8 cellular contexts compared by ENCODE assay signal in the genomic region with DNA sequence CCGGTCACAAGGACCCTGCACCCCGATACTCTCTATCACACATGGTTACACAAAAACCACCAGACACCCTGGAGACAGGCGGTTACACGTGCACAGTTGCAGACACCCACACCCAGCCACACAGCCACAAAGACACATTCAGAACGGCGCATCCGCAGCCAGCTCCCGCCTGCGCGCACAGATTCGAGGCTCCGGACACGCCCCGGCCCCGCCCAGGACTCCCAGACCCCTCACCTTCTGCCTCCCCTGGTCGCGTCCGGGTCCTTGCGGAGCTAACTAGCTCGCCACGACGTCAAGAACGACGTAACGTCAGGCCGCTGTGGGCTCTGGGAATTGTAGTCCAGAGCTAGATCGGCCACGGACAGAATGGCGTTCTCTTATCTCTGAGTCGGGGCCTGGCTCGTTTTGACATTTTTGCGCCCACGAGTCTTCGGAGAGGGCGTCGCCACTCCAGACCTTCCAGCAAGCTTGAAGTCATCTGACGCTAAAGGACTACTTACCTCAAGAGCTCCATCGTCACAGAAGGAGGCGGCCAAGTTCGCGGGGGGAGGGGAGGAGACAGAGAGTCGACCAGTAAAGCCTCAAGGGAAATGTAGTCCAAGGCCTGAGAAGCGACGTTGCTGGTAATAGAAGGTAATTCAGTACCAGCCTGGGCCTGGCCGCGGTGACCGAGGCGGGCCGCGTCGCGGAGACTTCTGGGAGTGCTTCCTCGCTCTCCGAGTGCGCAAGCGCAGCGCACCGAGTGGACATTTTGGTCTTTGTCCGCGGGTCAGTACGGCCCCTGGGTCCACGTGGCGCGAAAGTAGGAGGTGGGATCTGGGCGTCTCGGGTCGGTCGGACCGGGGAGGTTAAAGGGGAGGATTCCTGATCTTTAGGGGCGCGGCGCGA. TPM values are rescaled to one million over a fixed set of nuclear protein-coding genes. Genes with fewer than 3 reads are reported as not detected.
DNase-seq lines count a peak whose midpoint lies in the region; ATAC-seq and TF ChIP-seq lines count a peak whose summit lies in the region.

Gene ZNF146 (plus strand): TSS at position 719 of the 888 bp plus-strand sequence. CDS start 21,335 bp downstream, outside the sequence.
Gene ZNF565 (minus strand): TSS at position 278 of the 888 bp plus-strand sequence. CDS start 12,680 bp downstream, outside the sequence.

- BruUV-seq in PC-9 (replicated peaks; lab: Mats Ljungman, UMichigan): no TSS peak

- peak; percentile 98 for DNase-seq in DMS79 treated with DMSO at 0.1 percent for 48 hours (lab: John Stamatoyannopoulos, UW)
- peak; percentile 98 for DNase-seq in KG1 (lab: John Stamatoyannopoulos, UW)
- DNase-seq in PC-9: peak; percentile 95
- DNase-seq in activated T-cell treated with anti-CD3 and anti-CD28 coated beads, Interleukin-2, amount 50 U/mL, for 4 hours: peak; percentile 92
- peak; percentile 92 for DNase-seq in esophagus squamous epithelium (lab: John Stamatoyannopoulos, UW)
- DNase-seq in stimulated activated CD8-positive, alpha-beta memory T cell treated with anti-CD3 and anti-CD28 coated beads, Interleukin-7, amount 100 ng/mL, for 1 hour (ENCODE audit: low read depth in 2 of 2): peak; percentile 84 to 87

- ATAC-seq in GM21737 (IDR thresholded peaks at IDR 0.05; ENCODE audit: unreplicated experiment): peak; percentile 93
- peak; percentile 88 to 91 for ATAC-seq in activated T-cell treated with anti-CD3 and anti-CD28 coated beads, Interleukin-2, amount 50 U/mL, for 4 hours

- peak within 1 kb of the TSS; percentile 95 for H3K9ac ChIP-seq in muscle layer of colon (ENCODE audit: low read length)

- no peaks in the 10 kb centered on the region for H3K9me2 ChIP-seq in PC-9 (ENCODE audit: insufficient read depth)

- peak within 1 kb of the TSS; percentile 95 for H3K4me2 ChIP-seq in PC-9

- peak within 1 kb of the TSS; percentile 92 for H2AFZ ChIP-seq in PC-9

- peaks cover 8% of the 10 kb centered on the region for H3K36me3 Mint-ChIP-seq in activated T-cell treated with anti-CD3 and anti-CD28 coated beads, Interleukin-2, amount 50 U/mL, for 4 hours (ENCODE audit: insufficient read depth)

- no peaks in the 10 kb centered on the region for H3K27me3 ChIP-seq in PC-9 (ENCODE audit: insufficient read depth, low read depth)
- no peaks in the 10 kb centered on the region for H3K27me3 ChIP-seq in esophagus squamous epithelium
- H3K27me3 ChIP-seq in muscle layer of colon (ENCODE audit: control insufficient read depth in 1 of 2, insufficient read depth in 2 of 2, low read length in 2 of 2): no peaks in the 10 kb centered on the region

- POLR2A ChIA-PET in PC-9 (lab: Charles Lee; ENCODE audit: unreplicated experiment): interaction anchor here (0.5 to 0.9 kb wide), 15 partner anchors 45 to 1443 kb away, joined by 3 to 6 read pairs (median 4); partner anchors contain the start of genes ALKBH6, NFKBID, POLR2I and THAP8

- peaks cover 20% of the 10 kb centered on the region for H3K4me1 Mint-ChIP-seq in activated T-cell treated with anti-CD3 and anti-CD28 coated beads, Interleukin-2, amount 50 U/mL, for 4 hours (ENCODE audit: low read depth)

- TF ChIP-seq CTCF in PC-9 (conservative IDR thresholded peaks at IDR 0.05) (no peak), esophagus squamous epithelium (IDR thresholded peaks at IDR 0.05) (peak in 4 of 6 experiments; percentile 19 to 42 (median 34))

- peak in 3 of 4 donors; percentile 53 to 83 (median 62) for TF ChIP-seq POLR2A in esophagus squamous epithelium (IDR thresholded peaks at IDR 0.05)

- no peak within 1 kb of the TSS for H3K4me3 Mint-ChIP-seq in activated T-cell treated with anti-CD3 and anti-CD28 coated beads, Interleukin-2, amount 50 U/mL, for 4 hours

- CTCF ChIA-PET in PC-9 (lab: Charles Lee): no interaction called here

- H3K27me3 Mint-ChIP-seq in activated T-cell treated with anti-CD3 and anti-CD28 coated beads, Interleukin-2, amount 50 U/mL, for 4 hours (ENCODE audit: low read depth): no peaks in the 10 kb centered on the region

- H3K9me3 Mint-ChIP-seq in activated T-cell treated with anti-CD3 and anti-CD28 coated beads, Interleukin-2, amount 50 U/mL, for 4 hours: no peaks in the 10 kb centered on the region

- peaks cover 7% of the 10 kb centered on the region; the same call in 1 of the 2 replicates for H3F3A ChIP-seq in PC-9 (ENCODE audit: insufficient read depth, low read depth)

- H3K79me2 ChIP-seq in PC-9 (ENCODE audit: low read depth): peaks cover 58% of the 10 kb centered on the region

- H3K4me1 ChIP-seq in PC-9 (replicated peaks; ENCODE audit: insufficient read depth) (peaks cover 5% of the 10 kb centered on the region), esophagus squamous epithelium (peaks cover 7 to 41% (median 13%) of the 10 kb centered on the region in 3 donors), muscle layer of colon (ENCODE audit: insufficient read depth, low read length) (peaks cover 6% of the 10 kb centered on the region)

- H3K9me3 ChIP-seq in PC-9 (ENCODE audit: insufficient read depth, low read depth): no peaks in the 10 kb centered on the region; the same call in 1 of the 2 replicates
- H3K9me3 ChIP-seq in esophagus squamous epithelium: no peaks in the 10 kb centered on the region
- no peaks in the 10 kb centered on the region for H3K9me3 ChIP-seq in muscle layer of colon (ENCODE audit: low read length)

- intact Hi-C loops in PC-9 (cut with micrococcal nuclease; ENCODE audit: unreplicated experiment): loop anchor here (1.0 to 10.0 kb wide), 5 partner anchors 86 to 636 kb away; partner anchors contain the start of genes ZNF260, ZNF345, ZNF566 and ZNF850
- intact Hi-C loops in esophagus squamous epithelium (cut with DNase I): no loop called here

- H3K4me3 ChIP-seq in PC-9 (peak within 1 kb of the TSS; percentile 70), esophagus squamous epithelium (peak within 1 kb of the TSS; percentile 71 to 97 (median 80)), muscle layer of colon (ENCODE audit: low read depth in 1 of 2, low read length in 2 of 2) (peak within 1 kb of the TSS; percentile 75 to 96)

- H3K27ac ChIP-seq in PC-9 (peak within 1 kb of the TSS; percentile 57), esophagus squamous epithelium (peak within 1 kb of the TSS; percentile 88 to 98 (median 95)), muscle layer of colon (ENCODE audit: low read depth, low read length) (peak within 1 kb of the TSS; percentile 91)

- peaks cover 4% of the 10 kb centered on the region; the same call in 1 of the 2 replicates for H4K20me1 ChIP-seq in PC-9 (ENCODE audit: insufficient read depth)

- 0% methylated on average over 10 to 24 of the region's 73 CpGs for WGBS in esophagus squamous epithelium, 2 donors

- peaks cover 17% of the 10 kb centered on the region for H3K36me3 ChIP-seq in PC-9 (ENCODE audit: low read depth)
- H3K36me3 ChIP-seq in esophagus squamous epithelium: peaks cover 0 to 22% (median 0%) of the 10 kb centered on the region in 3 donors
- H3K36me3 ChIP-seq in muscle layer of colon (ENCODE audit: insufficient read depth, low read length): no peaks in the 10 kb centered on the region

RNA-seq across cellular contexts. Expression of gene ZNF146, which starts in this region (rescaled TPM):
- total RNA-seq in PC-9 (2021) (53.1 and 68.0 TPM in 2 replicates), esophagus squamous epithelium (10 to 100 TPM; 40.3 to 72.9 (median 59.6) TPM)
- 100 to 1,000 TPM in 2 of 3 donors, 10 to 100 TPM in 1; 98.7 to 102 (median 101) TPM for total RNA-seq in activated T-cell treated with anti-CD3 and anti-CD28 coated beads, Interleukin-2, amount 50 U/mL, for 4 hours

RNA-seq across cellular contexts. Expression of gene ZNF565, which starts in this region (rescaled TPM):
- 3.3 and 4.3 TPM in 2 replicates for total RNA-seq in PC-9 (2021)
- 1 to 10 TPM; 1.9 to 2.6 (median 2.5) TPM for total RNA-seq in activated T-cell treated with anti-CD3 and anti-CD28 coated beads, Interleukin-2, amount 50 U/mL, for 4 hours
- 1 to 10 TPM; 1.6 to 5.5 (median 2.8) TPM for total RNA-seq in esophagus squamous epithelium

Comparison
In these comparisons a context has a peak if more than half of its experiments do, and no peak if none do; other contexts are left out.
1. Peak in every context shown above with its lines: DNase-seq, ATAC-seq, H3K4me3 ChIP-seq and H3K27ac ChIP-seq.